9 cellular contexts compared by ENCODE assay signal in genomic region chrX:19137064-19137463, GRCh38. TPM values are rescaled to one million over a fixed set of nuclear protein-coding genes. Genes with fewer than 3 reads are reported as not detected.
"Had no signal": no experiment of that assay in that cellular context is flagged by ENCODE, and none has a peak within 500 bp of the region (broad histone marks: within the 10 kb centered on the region; RNA-seq: fewer than 3 reads in every experiment).

No MANE protein-coding gene starts in this region.

- DNase-seq: GOT3, H7, HFFc6, KBM-7 had no signal

- H3K9ac ChIP-seq: KMS-11 had no signal

- H3K4me2 ChIP-seq: KMS-11 had no signal

- ATAC-seq: HCT116, HepG2 had no signal

- H3K27ac ChIP-seq: HL-60, KMS-11 had no signal

- H3K9me3 ChIP-seq: HAP-1 had no signal

- H3K4me1 ChIP-seq: HAP-1 had no signal

- H3K36me3 ChIP-seq: HAP-1 had no signal

- H3K4me3 ChIP-seq: HAP-1 had no signal

RNA-seq across cellular contexts. Expression of gene ADGRG2, which starts 14.8 kb away (rescaled TPM):
- total RNA-seq: HepG2, HFFc6 had no signal
- polyA plus RNA-seq: HepG2 had no signal
